ENCODE assay signal across 22 cellular contexts in the genomic region with DNA sequence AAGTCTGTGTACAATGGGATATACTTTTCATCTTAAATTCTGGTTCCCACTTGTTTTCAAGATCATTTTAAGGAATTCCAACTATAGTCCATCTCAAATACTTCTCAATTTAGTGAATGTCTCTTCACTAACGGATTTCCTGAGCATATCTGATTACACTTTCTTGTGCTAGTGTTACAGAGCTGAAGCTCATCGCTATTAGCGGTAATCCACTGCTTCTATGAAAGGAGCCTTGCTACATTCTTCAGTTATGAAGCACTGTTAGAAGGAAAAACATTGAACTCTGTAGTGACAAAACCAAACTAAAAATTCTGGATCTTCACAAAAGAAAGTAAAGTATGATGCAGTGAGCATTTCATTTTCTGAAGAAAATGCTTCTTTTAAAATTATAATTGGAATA.
"Had no signal": no experiment of that assay in that cellular context is flagged by ENCODE, and none has a peak within 500 bp of the region (broad histone marks: within the 10 kb centered on the region; RNA-seq: fewer than 3 reads in every experiment).

No MANE protein-coding gene starts in this region.

- H3K9me3 ChIP-seq: ascending aorta, gastrocnemius medialis, pancreas, right lobe of liver, testis had no signal

- H3K27me3 ChIP-seq: ascending aorta, cardiac muscle cell, gastrocnemius medialis, heart left ventricle, pancreas, right lobe of liver, stomach, testis, upper lobe of left lung had no signal

- H3K27ac ChIP-seq: ascending aorta, cardiac muscle cell, gastrocnemius medialis, heart left ventricle, pancreas, right lobe of liver, stomach, testis, upper lobe of left lung had no signal

- H3K4me1 ChIP-seq: ascending aorta, pancreas, right lobe of liver, stomach, testis, upper lobe of left lung had no signal

- ATAC-seq: activated CD8-positive, alpha-beta memory T cell treated with anti-CD3 and anti-CD28 coated beads, Interleukin-2, amount 10 ng/mL, durations not matched to agents 7 days and 5 days; gastrocnemius medialis; heart left ventricle; naive thymus-derived CD4-positive, alpha-beta T cell; pancreas; right lobe of liver; stimulated activated effector memory CD8-positive, alpha-beta T cell treated with anti-CD3 and anti-CD28 coated beads, Interleukin-12 subunit alpha, Interleukin-12 subunit beta, amount 100 ng/mL, for 72 hours had no signal

- DNase-seq: activated CD4-positive, alpha-beta memory T cell treated with anti-CD3 and anti-CD28 coated beads, Interleukin-2, amount 10 ng/mL, durations not matched to agents 7 days and 5 days; activated CD4-positive, alpha-beta T cell treated with anti-CD3 and anti-CD28 coated beads for 48 hours; activated CD4-positive, CD25-positive, alpha-beta regulatory T cell; activated CD8-positive, alpha-beta memory T cell treated with anti-CD3 and anti-CD28 coated beads, Interleukin-2, amount 10 ng/mL, durations not matched to agents 7 days and 5 days; activated naive CD4-positive, alpha-beta T cell treated with Interleukin-2 at 50 U/mL for 16 hours; activated naive CD8-positive, alpha-beta T cell treated with anti-CD3 and anti-CD28 coated beads, Interleukin-2, amount 10 ng/mL, durations not matched to agents 7 days and 5 days; activated T-cell treated with anti-CD3 and anti-CD28 coated beads, Interleukin-2, amount 50 U/mL, for 24 hours; endodermal cell; gastrocnemius medialis; heart left ventricle; kidney glomerular epithelial cell; naive thymus-derived CD4-positive, alpha-beta T cell; pancreas; right lobe of liver; stimulated activated CD4-positive, alpha-beta T cell treated with anti-CD3 and anti-CD28 coated beads, Interleukin-4, amount 100 ng/mL, for 24 hours; stomach; T1000; testis; upper lobe of left lung had no signal

- H3K4me3 ChIP-seq: ascending aorta, cardiac muscle cell, gastrocnemius medialis, heart left ventricle, pancreas, right lobe of liver, stomach, testis, upper lobe of left lung had no signal
